14 cellular contexts compared by ENCODE assay signal in genomic region chr17:17408236-17408794, GRCh38.
DNase-seq lines count a peak whose midpoint lies in the region; ATAC-seq and TF ChIP-seq lines count a peak whose summit lies in the region.
"Had no signal": no experiment of that assay in that cellular context is flagged by ENCODE, and none has a peak within 500 bp of the region (broad histone marks: within the 10 kb centered on the region; RNA-seq: fewer than 3 reads in every experiment).

No MANE protein-coding gene starts in this region.

- H3K36me3 ChIP-seq in fibroblast of lung (ENCODE audit: control insufficient read depth, insufficient read depth, low read length), result no peaks in the 10 kb centered on the region
- H3K36me3 ChIP-seq: uterus had no signal

- H3K4me1 ChIP-seq in fibroblast of lung (ENCODE audit: control insufficient read depth, extremely low read depth, insufficient read depth, low read length), result peaks cover 2% of the 10 kb centered on the region
- H3K4me1 ChIP-seq: uterus had no signal

- no peak overlapping the region for H3K4me2 ChIP-seq in fibroblast of lung (ENCODE audit: extremely low read depth, insufficient read depth, low read length)
- H3K4me2 ChIP-seq: GM23338 had no signal

- no peaks in the 10 kb centered on the region for H3K36me3 Mint-ChIP-seq in T-helper 17 cell (ENCODE audit: low read depth)
- H3K36me3 Mint-ChIP-seq in stimulated activated effector memory CD8-positive, alpha-beta T cell treated with anti-CD3 and anti-CD28 coated beads, Interleukin-12 subunit alpha, Interleukin-12 subunit beta, amount 100 ng/mL, for 72 hours, result peaks cover 5% of the 10 kb centered on the region

- H3K27ac ChIP-seq in fibroblast of lung (ENCODE audit: insufficient read depth, low read length), result no peak overlapping the region
- H3K27ac ChIP-seq: uterus had no signal

- ATAC-seq in activated CD4-positive, CD25-positive, alpha-beta regulatory T cell treated with anti-CD3 and anti-CD28 coated beads, Interleukin-2, amount 50 U/mL, for 24 hours, result peak; percentile 38 to 60
- ATAC-seq in T-helper 17 cell (no peak), GM21619 (IDR thresholded peaks at IDR 0.05; ENCODE audit: unreplicated experiment) (no peak)
- ATAC-seq in stimulated activated effector memory CD8-positive, alpha-beta T cell treated with anti-CD3 and anti-CD28 coated beads, Interleukin-12 subunit alpha, Interleukin-12 subunit beta, amount 100 ng/mL, for 72 hours, result peak; percentile 77
- ATAC-seq: GM23338 had no signal

- no peak for DNase-seq in activated CD4-positive, CD25-positive, alpha-beta regulatory T cell (lab: John Stamatoyannopoulos, UW)
- DNase-seq in T-helper 17 cell, result no peak
- peak; percentile 36 to 78 for DNase-seq in fibroblast of lung (ENCODE audit: low read depth in 2 of 2)
- DNase-seq in stimulated activated effector memory CD8-positive, alpha-beta T cell treated with anti-CD3 and anti-CD28 coated beads, Interleukin-12 subunit alpha, Interleukin-12 subunit beta, amount 100 ng/mL, for 72 hours (ENCODE audit: low spot score in 2 of 2), result peak in 1 of 2 donors; percentile 55
- DNase-seq in mesenteric fat pad (ENCODE audit: low spot score), result no peak
- DNase-seq in occipital lobe (lab: John Stamatoyannopoulos, UW), result no peak
- DNase-seq: ACHN, GF-D8, kidney glomerular epithelial cell, NCI-H510A treated with DMSO at 0.1 percent for 48 hours, uterus had no signal

- H3K9me3 ChIP-seq in T-helper 17 cell (ENCODE audit: control insufficient read depth, low read length, poor library complexity, severe bottlenecking), result no peaks in the 10 kb centered on the region
- no peaks in the 10 kb centered on the region for H3K9me3 ChIP-seq in fibroblast of lung (ENCODE audit: control insufficient read depth, insufficient read depth, low read depth, low read length)
- H3K9me3 ChIP-seq: uterus had no signal

- no peaks in the 10 kb centered on the region for H3K79me2 ChIP-seq in fibroblast of lung (ENCODE audit: control insufficient read depth, insufficient read depth, low read length)

- no peak overlapping the region for H3K4me3 Mint-ChIP-seq in T-helper 17 cell
- peak overlapping the region; percentile 19 for H3K4me3 Mint-ChIP-seq in stimulated activated effector memory CD8-positive, alpha-beta T cell treated with anti-CD3 and anti-CD28 coated beads, Interleukin-12 subunit alpha, Interleukin-12 subunit beta, amount 100 ng/mL, for 72 hours
- H3K4me3 Mint-ChIP-seq: GM23338 had no signal

- no peak overlapping the region for H3K4me3 ChIP-seq in fibroblast of lung (replicated peaks in 1 of 4; ENCODE audit: control extremely low read depth in 1 of 4, insufficient read depth in 1 of 4, low read depth in 3 of 4, low read length in 4 of 4)
- H3K4me3 ChIP-seq: GM23338, uterus had no signal

- peaks cover 35% of the 10 kb centered on the region for H3K4me1 Mint-ChIP-seq in T-helper 17 cell
- H3K4me1 Mint-ChIP-seq in stimulated activated effector memory CD8-positive, alpha-beta T cell treated with anti-CD3 and anti-CD28 coated beads, Interleukin-12 subunit alpha, Interleukin-12 subunit beta, amount 100 ng/mL, for 72 hours, result peaks cover 74% of the 10 kb centered on the region

- no peak overlapping the region for H3K9ac ChIP-seq in fibroblast of lung (ENCODE audit: insufficient read depth, low read length)

- no peaks in the 10 kb centered on the region for H3K9me3 Mint-ChIP-seq in stimulated activated effector memory CD8-positive, alpha-beta T cell treated with anti-CD3 and anti-CD28 coated beads, Interleukin-12 subunit alpha, Interleukin-12 subunit beta, amount 100 ng/mL, for 72 hours
- H3K9me3 Mint-ChIP-seq: GM23338 had no signal

- H2AFZ ChIP-seq in fibroblast of lung (ENCODE audit: low read length), result no peak overlapping the region
- H2AFZ ChIP-seq: GM23338 had no signal

- no peak for TF ChIP-seq CTCF in fibroblast of lung (conservative IDR thresholded peaks at IDR 0.05 in 1 of 2, IDR thresholded peaks at IDR 0.05 in 1 of 2; ENCODE audit: low read depth in 1 of 2, low read length in 2 of 2)

- H3K27me3 ChIP-seq in fibroblast of lung (ENCODE audit: control insufficient read depth, insufficient read depth, low read length), result peaks cover 4% of the 10 kb centered on the region
- H3K27me3 ChIP-seq: uterus had no signal

- peak overlapping the region; percentile 35 for H3K27ac Mint-ChIP-seq in T-helper 17 cell
- peak overlapping the region; percentile 13 for H3K27ac Mint-ChIP-seq in stimulated activated effector memory CD8-positive, alpha-beta T cell treated with anti-CD3 and anti-CD28 coated beads, Interleukin-12 subunit alpha, Interleukin-12 subunit beta, amount 100 ng/mL, for 72 hours
- H3K27ac Mint-ChIP-seq: GM23338 had no signal

- H4K20me1 ChIP-seq in fibroblast of lung (ENCODE audit: control insufficient read depth, extremely low read depth, insufficient read depth, low read length), result no peaks in the 10 kb centered on the region

- no peaks in the 10 kb centered on the region for H3K27me3 Mint-ChIP-seq in T-helper 17 cell

Comparison
In these comparisons a context has a peak if more than half of its experiments do, and no peak if none do; other contexts are left out.
1. ATAC-seq: peak in activated CD4-positive, CD25-positive, alpha-beta regulatory T cell treated with anti-CD3 and anti-CD28 coated beads, Interleukin-2, amount 50 U/mL, for 24 hours (2 of 2) and stimulated activated effector memory CD8-positive, alpha-beta T cell treated with anti-CD3 and anti-CD28 coated beads, Interleukin-12 subunit alpha, Interleukin-12 subunit beta, amount 100 ng/mL, for 72 hours (single experiment); none in T-helper 17 cell (single experiment) and GM21619 (single experiment).
2. DNase-seq: peak in fibroblast of lung (2 of 2); none in activated CD4-positive, CD25-positive, alpha-beta regulatory T cell (0 of 4), T-helper 17 cell (0 of 3), mesenteric fat pad (single experiment) and occipital lobe (single experiment).